25 cellular contexts compared by ENCODE assay signal in the genomic region with DNA sequence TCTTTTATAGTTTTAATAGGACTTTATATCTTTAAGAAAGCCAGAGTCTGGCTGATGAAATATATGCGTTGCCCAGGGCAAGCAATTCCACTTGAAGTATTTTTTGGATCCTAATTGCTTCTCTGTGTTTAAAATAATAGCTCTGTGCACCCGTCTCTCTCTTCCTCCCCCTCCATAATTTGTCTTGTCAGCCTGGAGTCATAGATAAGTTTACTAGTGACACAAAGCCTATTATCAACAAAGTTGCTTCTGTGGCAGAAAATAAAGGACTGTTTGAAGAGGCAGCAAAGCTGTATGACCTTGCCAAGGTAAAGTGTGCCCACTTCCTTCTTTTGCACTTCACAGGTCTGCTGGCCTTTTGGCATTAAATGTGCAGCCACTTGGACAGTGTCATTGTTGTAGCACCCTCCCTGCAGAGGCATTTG. TPM values are rescaled to one million over a fixed set of nuclear protein-coding genes. Genes with fewer than 3 reads are reported as not detected.
A peak's percentile ranks its signal among the peaks of the same experiment; 100 is the strongest.
DNase-seq lines count a peak whose midpoint lies in the region; ATAC-seq and TF ChIP-seq lines count a peak whose summit lies in the region.
"Had no signal": no experiment of that assay in that cellular context is flagged by ENCODE, and none has a peak within 500 bp of the region (broad histone marks: within the 10 kb centered on the region; RNA-seq: fewer than 3 reads in every experiment).

No MANE protein-coding gene starts in this region.

- CTCF ChIA-PET in activated CD4-positive, alpha-beta T cell treated with anti-CD3 and anti-CD28 coated beads for 36 hours (lab: Charles Lee) = interaction anchor here (0.6 to 1.3 kb wide), 4 partner anchors 10 to 422 kb away, joined by 3 read pairs; no protein-coding TSS in a partner anchor

- H3K27ac Mint-ChIP-seq in activated CD4-positive, alpha-beta T cell treated with anti-CD3 and anti-CD28 coated beads for 36 hours = peak overlapping the region; percentile 3
- H3K27ac Mint-ChIP-seq in naive thymus-derived CD8-positive, alpha-beta T cell = peak overlapping the region in 6 of 10 donors; percentile 10 to 79 (median 68)
- H3K27ac Mint-ChIP-seq: activated B cell treated with CpG ODN at 0.5 μM for 24 hours had no signal

- H3K9me3 ChIP-seq in adipocyte (ENCODE audit: control insufficient read depth, low read length) = no peaks in the 10 kb centered on the region
- H3K9me3 ChIP-seq in Peyer's patch = no peaks in the 10 kb centered on the region
- H3K9me3 ChIP-seq: A549, BLaER1, colonic mucosa, HAP-1, mucosa of descending colon, SJSA1, spleen had no signal

- TF ChIP-seq POLR2A in Peyer's patch (IDR thresholded peaks at IDR 0.05) = no peak

- intact Hi-C loops in activated CD4-positive, alpha-beta T cell treated with anti-CD3 and anti-CD28 coated beads for 36 hours (cut with DNase I, micrococcal nuclease) = no loop called here

- DNase-seq in activated CD4-positive, alpha-beta T cell treated with anti-CD3 and anti-CD28 coated beads for 36 hours = no peak
- DNase-seq in activated CD4-positive, alpha-beta T cell treated with anti-CD3 and anti-CD28 coated beads, Interleukin-2, amount 50 U/mL, for 48 hours = no peak
- peak; percentile 58 for DNase-seq in EH (ENCODE audit: low read depth)
- peak; percentile 58 for DNase-seq in adipocyte (ENCODE audit: low read depth)
- DNase-seq in naive thymus-derived CD8-positive, alpha-beta T cell = no peak
- no peak for DNase-seq in Peyer's patch
- DNase-seq in SHP77 treated with DMSO at 0.1 percent for 48 hours (lab: John Stamatoyannopoulos, UW) = no peak
- DNase-seq: activated B cell treated with CpG ODN at 0.5 μM for 24 hours; activated naive CD4-positive, alpha-beta T cell treated with anti-CD3 and anti-CD28 coated beads, Interleukin-2, amount 50 U/mL, for 16 hours; activated T-cell treated with anti-CD3 and anti-CD28 coated beads, Interleukin-2, amount 50 U/mL, for 48 hours; colonic mucosa; head of caudate nucleus; mucosa of descending colon; NCI-H1436; NCI-H2171 treated with DMSO at 0.1 percent for 48 hours; PC-3; spleen; stimulated activated CD4-positive, alpha-beta T cell treated with anti-CD3 and anti-CD28 coated beads, Interleukin-4, amount 100 ng/mL, for 24 hours had no signal

- H3K4me1 ChIP-seq in adipocyte (ENCODE audit: control insufficient read depth, insufficient read depth, low read length) (no peaks in the 10 kb centered on the region), Peyer's patch (no peaks in the 10 kb centered on the region)
- H3K4me1 ChIP-seq: A549, colonic mucosa, SJSA1, spleen had no signal

- no peak overlapping the region for H3K4me3 Mint-ChIP-seq in activated CD4-positive, alpha-beta T cell treated with anti-CD3 and anti-CD28 coated beads for 36 hours
- H3K4me3 Mint-ChIP-seq in naive thymus-derived CD8-positive, alpha-beta T cell = no peak overlapping the region
- H3K4me3 Mint-ChIP-seq: activated B cell treated with CpG ODN at 0.5 μM for 24 hours had no signal

- no peaks in the 10 kb centered on the region for H3K9me3 Mint-ChIP-seq in activated CD4-positive, alpha-beta T cell treated with anti-CD3 and anti-CD28 coated beads for 36 hours (ENCODE audit: low read depth)
- H3K9me3 Mint-ChIP-seq in naive thymus-derived CD8-positive, alpha-beta T cell = no peaks in the 10 kb centered on the region
- H3K9me3 Mint-ChIP-seq: activated B cell treated with CpG ODN at 0.5 μM for 24 hours had no signal

- H3K9ac ChIP-seq in adipocyte (ENCODE audit: low read length) = no peak overlapping the region
- H3K9ac ChIP-seq: BLaER1 had no signal

- H3K27me3 ChIP-seq in adipocyte (replicated peaks; ENCODE audit: control insufficient read depth, insufficient read depth, low read length) (no peaks in the 10 kb centered on the region), Peyer's patch (no peaks in the 10 kb centered on the region)
- H3K27me3 ChIP-seq: BLaER1, colonic mucosa, SJSA1, spleen had no signal

- no peak for ATAC-seq in activated CD4-positive, alpha-beta T cell treated with anti-CD3 and anti-CD28 coated beads for 36 hours
- no peak for ATAC-seq in naive thymus-derived CD8-positive, alpha-beta T cell
- ATAC-seq in HG03460 (IDR thresholded peaks at IDR 0.05; ENCODE audit: unreplicated experiment) = no peak
- ATAC-seq: A549, mucosa of descending colon, PC-3 had no signal

- no peak overlapping the region for H3K27ac ChIP-seq in Peyer's patch
- H3K27ac ChIP-seq: A549, BLaER1, colonic mucosa, SJSA1, spleen had no signal

- H3K36me3 Mint-ChIP-seq in activated CD4-positive, alpha-beta T cell treated with anti-CD3 and anti-CD28 coated beads for 36 hours (ENCODE audit: low read depth) = peaks cover 54% of the 10 kb centered on the region
- peaks cover 4 to 91% (median 23%) of the 10 kb centered on the region in 3 donors for H3K36me3 Mint-ChIP-seq in naive thymus-derived CD8-positive, alpha-beta T cell

- POLR2A ChIA-PET in activated CD4-positive, alpha-beta T cell treated with anti-CD3 and anti-CD28 coated beads for 36 hours (lab: Charles Lee) = no interaction called here
- POLR2A ChIA-PET in naive thymus-derived CD8-positive, alpha-beta T cell (lab: Charles Lee) = interaction anchor here (0.8 kb wide), 1 partner anchor 10 kb away, joined by 3 read pairs; no protein-coding TSS in a partner anchor

- no peaks in the 10 kb centered on the region for H3K27me3 Mint-ChIP-seq in activated CD4-positive, alpha-beta T cell treated with anti-CD3 and anti-CD28 coated beads for 36 hours
- H3K27me3 Mint-ChIP-seq in naive thymus-derived CD8-positive, alpha-beta T cell = no peaks in the 10 kb centered on the region
- H3K27me3 Mint-ChIP-seq: activated B cell treated with CpG ODN at 0.5 μM for 24 hours had no signal

- H3K4me3 ChIP-seq in adipocyte (ENCODE audit: low read length) (no peak overlapping the region), Peyer's patch (no peak overlapping the region)
- H3K4me3 ChIP-seq: A549, BLaER1, colonic mucosa, HAP-1, mucosa of descending colon, SJSA1, spleen had no signal

- H3K36me3 ChIP-seq in adipocyte (ENCODE audit: control insufficient read depth, insufficient read depth, low read length, severe bottlenecking) (peaks cover 76% of the 10 kb centered on the region), Peyer's patch (peaks cover 0 to 63% (median 0%) of the 10 kb centered on the region in 3 donors)
- H3K36me3 ChIP-seq: colonic mucosa had no signal

- no peak for TF ChIP-seq CTCF in Peyer's patch (IDR thresholded peaks at IDR 0.05)

- peaks cover 9% of the 10 kb centered on the region for H3K4me1 Mint-ChIP-seq in activated CD4-positive, alpha-beta T cell treated with anti-CD3 and anti-CD28 coated beads for 36 hours
- H3K4me1 Mint-ChIP-seq in naive thymus-derived CD8-positive, alpha-beta T cell = peaks cover 7 to 17% (median 11%) of the 10 kb centered on the region in 4 donors
- H3K4me1 Mint-ChIP-seq: activated B cell treated with CpG ODN at 0.5 μM for 24 hours had no signal

RNA-seq across cellular contexts. Expression of a gene that starts 28.6 kb away (rescaled TPM):
- not detected for total RNA-seq in activated CD4-positive, alpha-beta T cell treated with anti-CD3 and anti-CD28 coated beads for 36 hours
- total RNA-seq in naive thymus-derived CD8-positive, alpha-beta T cell = not detected
- polyA plus RNA-seq in naive thymus-derived CD8-positive, alpha-beta T cell = not detected
- not detected for total RNA-seq in Peyer's patch
- total RNA-seq: colonic mucosa, MCF 10A, mucosa of descending colon, PC-3, pulmonary artery endothelial cell, SJSA1 had no signal

Comparison
In these comparisons a context has a peak if more than half of its experiments do, and no peak if none do; other contexts are left out.
1. DNase-seq: peak in EH (single experiment) and adipocyte (single experiment); none in activated CD4-positive, alpha-beta T cell treated with anti-CD3 and anti-CD28 coated beads for 36 hours (single experiment), activated CD4-positive, alpha-beta T cell treated with anti-CD3 and anti-CD28 coated beads, Interleukin-2, amount 50 U/mL, for 48 hours (0 of 2), naive thymus-derived CD8-positive, alpha-beta T cell (0 of 10), Peyer's patch (0 of 3) and SHP77 treated with DMSO at 0.1 percent for 48 hours (single experiment).